ENCODE assay signal across 8 cellular contexts in genomic region chr7:65080799-65081651, GRCh38.
DNase-seq lines count a peak whose midpoint lies in the region; ATAC-seq and TF ChIP-seq lines count a peak whose summit lies in the region.
"Not testable (repeated sequence)": the region's sequence is repeated elsewhere in the genome, so short reads cannot be mapped to it uniquely, and the experiment has no call there.

No MANE protein-coding gene starts in this region.

- H3K4me3 Mint-ChIP-seq in central memory CD8-positive, alpha-beta T cell = peak overlapping the region; percentile 87

- intact Hi-C loops in spleen (cut with DNase I; ENCODE audit: low total_unique reads) = not testable (repeated sequence)

- not testable (repeated sequence) for H3K36me3 ChIP-seq in spleen

- peak overlapping the region; percentile 92 for H3K27ac Mint-ChIP-seq in central memory CD8-positive, alpha-beta T cell (ENCODE audit: low read depth)

- H3K4me1 ChIP-seq in spleen = peaks cover 0 to 10% (median 0%) of the 10 kb centered on the region in 6 donors

- H3K9me3 ChIP-seq in AG04450 (ENCODE audit: control insufficient read depth, insufficient read depth, low read length); spleen: not testable (repeated sequence)

- TF ChIP-seq CTCF in AG04450 (IDR thresholded peaks at IDR 0.05; ENCODE audit: low read depth, low read length) = not testable (repeated sequence)
- peak in 2 of 11 experiments; percentile 6 to 14 for TF ChIP-seq CTCF in spleen (IDR thresholded peaks at IDR 0.05 in 8 of 11, conservative IDR thresholded peaks at IDR 0.05 in 3 of 11)

- peak in 1 of 3 donors; percentile 46 for TF ChIP-seq POLR2A in spleen (IDR thresholded peaks at IDR 0.05)

- peak; percentile 67 for DNase-seq in AG04450 (ENCODE audit: low read depth, low spot score)
- peak; percentile 82 for DNase-seq in NCI-H2171 treated with DMSO at 0.1 percent for 48 hours (lab: John Stamatoyannopoulos, UW)
- DNase-seq in activated CD4-positive, CD25-positive, alpha-beta regulatory T cell treated with anti-CD3 and anti-CD28 coated beads, Interleukin-2, amount 50 U/mL, for 72 hours = peak; percentile 84
- peak; percentile 89 for DNase-seq in central memory CD8-positive, alpha-beta T cell (ENCODE audit: low spot score in 2 of 2)
- DNase-seq in islet precursor cell = peak; percentile 95
- peak; percentile 97 for DNase-seq in spleen

- H3K4me3 ChIP-seq in AG04450 (ENCODE audit: low read depth, low read length) = peak overlapping the region; percentile 88
- H3K4me3 ChIP-seq in spleen = peak overlapping the region; percentile 53 to 88 (median 70)

- not testable (repeated sequence) for H3K36me3 Mint-ChIP-seq in central memory CD8-positive, alpha-beta T cell (ENCODE audit: insufficient read depth)

- ATAC-seq in GM18868 (IDR thresholded peaks at IDR 0.05; ENCODE audit: unreplicated experiment) (peak; percentile 99), HG03095 (IDR thresholded peaks at IDR 0.05; ENCODE audit: unreplicated experiment) (peak; percentile 100)
- ATAC-seq in central memory CD8-positive, alpha-beta T cell (replicated peaks; ENCODE audit: extremely low read depth, poor library complexity, severe bottlenecking) = peak; percentile 97

- not testable (repeated sequence) for H3K9me3 Mint-ChIP-seq in central memory CD8-positive, alpha-beta T cell

- not testable (repeated sequence) for H3K27ac ChIP-seq in AG04450 (ENCODE audit: low read depth, low read length)
- H3K27ac ChIP-seq in spleen = peak overlapping the region; percentile 73 to 88 (median 82)

- not testable (repeated sequence) for H3K27me3 ChIP-seq in AG04450 (ENCODE audit: control insufficient read depth, insufficient read depth, low read length); spleen (replicated peaks in 1 of 7)

- H3K4me1 Mint-ChIP-seq in central memory CD8-positive, alpha-beta T cell = not testable (repeated sequence)

- H3K27me3 Mint-ChIP-seq in central memory CD8-positive, alpha-beta T cell = not testable (repeated sequence)

- CTCF ChIA-PET in AG04450 (lab: Charles Lee) = not testable (repeated sequence)

- POLR2A ChIA-PET in AG04450 (lab: Yijun Ruan, JAX) = interaction anchor here (0.7 kb wide), 1 partner anchor 74 kb away, joined by 3 read pairs; the partner anchor contains the start of gene ERV3-1

- WGBS in spleen, 5 donors = 2 to 9% (median 3%) methylated on average over 5 to 50 of the region's 53 CpGs
